Comparison of ENCODE assay signal across 8 cellular contexts in genomic region chr6:2839195-2839981, GRCh38. TPM values are rescaled to one million over a fixed set of nuclear protein-coding genes. Genes with fewer than 3 reads are reported as not detected.
DNase-seq lines count a peak whose midpoint lies in the region; ATAC-seq, FAIRE-seq and TF ChIP-seq lines count a peak whose summit lies in the region.

No MANE protein-coding gene starts in this region.

- H3K4me1 ChIP-seq in pancreas: peaks cover 0 to 38% (median 24%) of the 10 kb centered on the region in 3 donors
- H3K4me1 ChIP-seq in vagina: peaks cover 34% of the 10 kb centered on the region

- 21 to 24% methylated on average over 9 of the region's 9 CpGs for WGBS in pancreas, 2 donors

- ATAC-seq in pancreas: peak; percentile 39 to 52 (median 46)
- ATAC-seq in GM18858 (IDR thresholded peaks at IDR 0.05; ENCODE audit: unreplicated experiment): no peak
- no peak for ATAC-seq in HG03521 (IDR thresholded peaks at IDR 0.05; ENCODE audit: unreplicated experiment)
- ATAC-seq in GM21515 (IDR thresholded peaks at IDR 0.05; ENCODE audit: unreplicated experiment): no peak

- DNase-seq in Daoy (ENCODE audit: low read depth): peak; percentile 65
- DNase-seq in NOMO-1 (lab: John Stamatoyannopoulos, UW; ENCODE audit: unreplicated experiment in 2 of 2): peak; percentile 19 to 80
- DNase-seq in pancreas: peak in 1 of 6 donors; percentile 44
- DNase-seq in vagina (ENCODE audit: extremely low spot score in 2 of 2): no peak

- H3K36me3 ChIP-seq in pancreas (peaks cover 0 to 26% (median 0%) of the 10 kb centered on the region in 3 donors), vagina (peaks cover 0 to 38% of the 10 kb centered on the region in 2 donors)

- H3K27ac ChIP-seq in pancreas (peak overlapping the region; percentile 32 to 98 (median 96)), vagina (no peak overlapping the region)

- H3K27me3 ChIP-seq in pancreas (no peaks in the 10 kb centered on the region), vagina (no peaks in the 10 kb centered on the region)

- H3K9me3 ChIP-seq in pancreas (no peaks in the 10 kb centered on the region), vagina (no peaks in the 10 kb centered on the region)

- intact Hi-C loops in pancreas (cut with DNase I) (no loop called here), vagina (cut with DNase I) (no loop called here)

- H3K4me3 ChIP-seq in pancreas: peak overlapping the region; percentile 6 to 61 (median 30)
- H3K4me3 ChIP-seq in vagina: peak overlapping the region in 1 of 2 donors; percentile 67

- FAIRE-seq in colon (lab: Jason Lieb, UNC) (peak; percentile 61), pancreas (lab: Jason Lieb, UNC) (peak; percentile 68)

- no peak for TF ChIP-seq POLR2A in vagina (IDR thresholded peaks at IDR 0.05)

- TF ChIP-seq CTCF in pancreas (IDR thresholded peaks at IDR 0.05): no peak
- no peak for TF ChIP-seq CTCF in vagina (IDR thresholded peaks at IDR 0.05)

RNA-seq across cellular contexts. Expression of gene SERPINB1, which starts 2.3 kb away (rescaled TPM):
- 1.4 and 3.7 TPM in 2 replicates for total RNA-seq in Daoy (2014; rRNA removed; shearing (Covaris generic))
- total RNA-seq in pancreas (100 to 1,000 TPM in 5 of 6 donors, 10 to 100 TPM in 1; 94.1 to 285 (median 190) TPM), vagina (38.1 TPM)
- 10 to 100 TPM; 68.1 to 75.8 TPM for polyA plus RNA-seq in pancreas

Comparison
In these comparisons a context has a peak if more than half of its experiments do, and no peak if none do; other contexts are left out.
1. DNase-seq: peak in Daoy (single experiment) and NOMO-1 (2 of 2); none in vagina (0 of 2).
2. ATAC-seq: peak in pancreas (4 of 4); none in GM18858 (single experiment), HG03521 (single experiment) and GM21515 (single experiment).